In genomic region chr19:45553464-45553863, GRCh38 we compare ENCODE assay signal across 17 cellular contexts. TPM values are rescaled to one million over a fixed set of nuclear protein-coding genes. Genes with fewer than 3 reads are reported as not detected.
DNase-seq lines count a peak whose midpoint lies in the region; TF ChIP-seq lines count a peak whose summit lies in the region.
"Had no signal": no experiment of that assay in that cellular context is flagged by ENCODE, and none has a peak within 500 bp of the region (broad histone marks: within the 10 kb centered on the region; RNA-seq: fewer than 3 reads in every experiment).

No MANE protein-coding gene starts in this region.

- H3K9me3 ChIP-seq in breast epithelium = no peaks in the 10 kb centered on the region
- H3K9me3 ChIP-seq: MG63 had no signal

- H3K36me3 ChIP-seq in breast epithelium = no peaks in the 10 kb centered on the region

- TF ChIP-seq CTCF in breast epithelium (IDR thresholded peaks at IDR 0.05) (peak in 1 of 3 donors; percentile 34), MCF 10A (IDR thresholded peaks at IDR 0.05; ENCODE audit: unreplicated experiment) (no peak), epithelial cell of esophagus (IDR thresholded peaks at IDR 0.05; ENCODE audit: insufficient read depth, low read depth, low read length, missing control alignments) (peak; percentile 35)

- peak overlapping the region in 2 of 3 donors; percentile 40 to 60 for H3K4me3 ChIP-seq in breast epithelium
- no peak overlapping the region for H3K4me3 ChIP-seq in epithelial cell of esophagus (ENCODE audit: low read length)
- H3K4me3 ChIP-seq: MG63 had no signal

- no TSS peak for BruUV-seq in MCF 10A (replicated peaks; lab: Mats Ljungman, UMichigan)

- POLR2A ChIA-PET in MCF 10A (lab: Yijun Ruan, JAX) = no interaction called here
- POLR2A ChIA-PET in activated CD4-positive, alpha-beta memory T cell treated with anti-CD3 and anti-CD28 coated beads for 36 hours (lab: Charles Lee) = no interaction called here

- H3K9me3 Mint-ChIP-seq in MCF 10A (ENCODE audit: unreplicated experiment) = no peaks in the 10 kb centered on the region
- no peaks in the 10 kb centered on the region for H3K9me3 Mint-ChIP-seq in activated CD4-positive, alpha-beta memory T cell treated with anti-CD3 and anti-CD28 coated beads for 36 hours
- H3K9me3 Mint-ChIP-seq in activated naive CD4-positive, alpha-beta T cell treated with anti-CD3 and anti-CD28 coated beads, Interleukin-2, amount 10 ng/mL, durations not matched to agents 7 days and 5 days = no peaks in the 10 kb centered on the region
- H3K9me3 Mint-ChIP-seq: activated T-cell treated with anti-CD3 and anti-CD28 coated beads, Interleukin-2, amount 50 U/mL, for 4 hours; central memory CD8-positive, alpha-beta T cell had no signal

- no peaks in the 10 kb centered on the region for H3K27me3 ChIP-seq in breast epithelium
- H3K27me3 ChIP-seq: MG63 had no signal

- H3K27ac Mint-ChIP-seq in MCF 10A (ENCODE audit: low read depth, unreplicated experiment) = no peak overlapping the region
- H3K27ac Mint-ChIP-seq in activated CD4-positive, alpha-beta memory T cell treated with anti-CD3 and anti-CD28 coated beads for 36 hours = no peak overlapping the region
- no peak overlapping the region for H3K27ac Mint-ChIP-seq in activated naive CD4-positive, alpha-beta T cell treated with anti-CD3 and anti-CD28 coated beads, Interleukin-2, amount 10 ng/mL, durations not matched to agents 7 days and 5 days

- H3K4me1 Mint-ChIP-seq in MCF 10A (ENCODE audit: insufficient read depth, unreplicated experiment) = peaks cover 18% of the 10 kb centered on the region
- peaks cover 3% of the 10 kb centered on the region for H3K4me1 Mint-ChIP-seq in activated CD4-positive, alpha-beta memory T cell treated with anti-CD3 and anti-CD28 coated beads for 36 hours (ENCODE audit: low read depth)
- peaks cover 3% of the 10 kb centered on the region for H3K4me1 Mint-ChIP-seq in activated naive CD4-positive, alpha-beta T cell treated with anti-CD3 and anti-CD28 coated beads, Interleukin-2, amount 10 ng/mL, durations not matched to agents 7 days and 5 days

- H3K27ac ChIP-seq in breast epithelium = peak overlapping the region in 1 of 2 donors; percentile 29
- H3K27ac ChIP-seq: 22Rv1 had no signal

- no peak for TF ChIP-seq POLR2A in breast epithelium (IDR thresholded peaks at IDR 0.05)

- no peaks in the 10 kb centered on the region for H3K4me1 ChIP-seq in breast epithelium

- no peaks in the 10 kb centered on the region for H3K27me3 Mint-ChIP-seq in MCF 10A (ENCODE audit: insufficient read depth, unreplicated experiment)
- no peaks in the 10 kb centered on the region for H3K27me3 Mint-ChIP-seq in activated CD4-positive, alpha-beta memory T cell treated with anti-CD3 and anti-CD28 coated beads for 36 hours
- H3K27me3 Mint-ChIP-seq in activated naive CD4-positive, alpha-beta T cell treated with anti-CD3 and anti-CD28 coated beads, Interleukin-2, amount 10 ng/mL, durations not matched to agents 7 days and 5 days = no peaks in the 10 kb centered on the region
- H3K27me3 Mint-ChIP-seq: central memory CD8-positive, alpha-beta T cell had no signal

- intact Hi-C loops in breast epithelium (cut with DNase I; ENCODE audit: low total_unique reads) (no loop called here), MCF 10A (cut with micrococcal nuclease) (no loop called here)
- intact Hi-C loops in activated CD4-positive, alpha-beta memory T cell treated with anti-CD3 and anti-CD28 coated beads for 36 hours (cut with micrococcal nuclease) = no loop called here

- H3K4me3 Mint-ChIP-seq in MCF 10A (ENCODE audit: unreplicated experiment) = no peak overlapping the region
- H3K4me3 Mint-ChIP-seq in activated CD4-positive, alpha-beta memory T cell treated with anti-CD3 and anti-CD28 coated beads for 36 hours = no peak overlapping the region
- no peak overlapping the region for H3K4me3 Mint-ChIP-seq in activated naive CD4-positive, alpha-beta T cell treated with anti-CD3 and anti-CD28 coated beads, Interleukin-2, amount 10 ng/mL, durations not matched to agents 7 days and 5 days
- H3K4me3 Mint-ChIP-seq: activated T-cell treated with anti-CD3 and anti-CD28 coated beads, Interleukin-2, amount 50 U/mL, for 4 hours; central memory CD8-positive, alpha-beta T cell had no signal

- CTCF ChIA-PET in MCF 10A (lab: Yijun Ruan, JAX) = interaction anchor here (0.7 kb wide), 1 partner anchor 37 kb away, joined by 3 read pairs; no protein-coding TSS in a partner anchor
- CTCF ChIA-PET in activated CD4-positive, alpha-beta memory T cell treated with anti-CD3 and anti-CD28 coated beads for 36 hours (lab: Charles Lee) = interaction anchor here (1.0 kb wide), 1 partner anchor 11 kb away, joined by 3 read pairs; no protein-coding TSS in a partner anchor
- CTCF ChIA-PET in activated naive CD4-positive, alpha-beta T cell treated with anti-CD3 and anti-CD28 coated beads, Interleukin-2, amount 10 ng/mL, durations not matched to agents 7 days and 5 days (lab: Charles Lee) = interaction anchor here (1.2 kb wide), 1 partner anchor 29 kb away, joined by 4 read pairs; no protein-coding TSS in a partner anchor

- H3K36me3 Mint-ChIP-seq in MCF 10A (ENCODE audit: insufficient read depth, unreplicated experiment) = no peaks in the 10 kb centered on the region
- H3K36me3 Mint-ChIP-seq in activated CD4-positive, alpha-beta memory T cell treated with anti-CD3 and anti-CD28 coated beads for 36 hours = peaks cover 2% of the 10 kb centered on the region
- H3K36me3 Mint-ChIP-seq in activated naive CD4-positive, alpha-beta T cell treated with anti-CD3 and anti-CD28 coated beads, Interleukin-2, amount 10 ng/mL, durations not matched to agents 7 days and 5 days = peaks cover 3% of the 10 kb centered on the region

- no peak for DNase-seq in breast epithelium (ENCODE audit: low spot score in 2 of 2)
- DNase-seq in MCF 10A (ENCODE audit: unreplicated experiment) = no peak
- DNase-seq in epithelial cell of esophagus (ENCODE audit: low read depth) = peak; percentile 53
- peak; percentile 62 for DNase-seq in mucosa of gallbladder (ENCODE audit: low spot score)
- no peak for DNase-seq in NCI-H446 (lab: John Stamatoyannopoulos, UW)
- DNase-seq in activated CD8-positive, alpha-beta memory T cell treated with anti-CD3 and anti-CD28 coated beads, Interleukin-2, amount 50 U/mL, for 48 hours = no peak
- DNase-seq in activated CD4-positive, alpha-beta memory T cell treated with anti-CD3 and anti-CD28 coated beads for 36 hours = no peak
- no peak for DNase-seq in activated naive CD4-positive, alpha-beta T cell treated with anti-CD3 and anti-CD28 coated beads, Interleukin-2, amount 10 ng/mL, durations not matched to agents 7 days and 5 days
- DNase-seq: activated T-cell treated with anti-CD3 and anti-CD28 coated beads, Interleukin-2, amount 50 U/mL, for 4 hours; DMS79; GOT3; kidney; MG63; NCI-H2081 treated with DMSO at 0.1 percent for 48 hours had no signal

RNA-seq across cellular contexts. Expression of gene OPA3, which starts 31.1 kb away (rescaled TPM):
- total RNA-seq in breast epithelium = 10 to 100 TPM in 1 of 3 donors, 1 to 10 TPM in 2; 6.6 to 11.4 (median 7.2) TPM
- 16.8 and 17.3 TPM in 2 replicates for total RNA-seq in MCF 10A (2022)
- total RNA-seq in mucosa of gallbladder = 11.5 TPM
- total RNA-seq in activated CD4-positive, alpha-beta memory T cell treated with anti-CD3 and anti-CD28 coated beads for 36 hours = 10 to 100 TPM; 10.8 to 11.0 TPM

RNA-seq across cellular contexts. Expression of gene VASP, which starts 46.2 kb away (rescaled TPM):
- 10 to 100 TPM; 31.8 to 61.6 (median 52.2) TPM for total RNA-seq in breast epithelium
- 168 and 178 TPM in 2 replicates for total RNA-seq in MCF 10A (2022)
- total RNA-seq in mucosa of gallbladder = 137 TPM
- total RNA-seq in activated CD4-positive, alpha-beta memory T cell treated with anti-CD3 and anti-CD28 coated beads for 36 hours = 100 to 1,000 TPM; 167 to 174 TPM

RNA-seq across cellular contexts. Expression of gene GPR4, which starts 48.5 kb away (rescaled TPM):
- total RNA-seq in breast epithelium = 1 to 10 TPM; 1.1 to 8.8 (median 1.2) TPM
- total RNA-seq in MCF 10A (2022) = not detected in 2 replicates
- total RNA-seq in mucosa of gallbladder = 2.2 TPM
- total RNA-seq in activated CD4-positive, alpha-beta memory T cell treated with anti-CD3 and anti-CD28 coated beads for 36 hours = not detected
- total RNA-seq: myocyte had no signal

RNA-seq across cellular contexts. Expression of gene PPM1N, which starts 55.2 kb away (rescaled TPM):
- total RNA-seq in breast epithelium = 1 to 10 TPM; 1.8 to 2.5 (median 2.3) TPM
- 0.33 and 0.42 TPM in 2 replicates for total RNA-seq in MCF 10A (2022)
- total RNA-seq in mucosa of gallbladder = 2.2 TPM
- 1 to 10 TPM; 3.5 to 3.6 TPM for total RNA-seq in activated CD4-positive, alpha-beta memory T cell treated with anti-CD3 and anti-CD28 coated beads for 36 hours

RNA-seq across cellular contexts. Expression of gene RTN2, which starts 56.6 kb away (rescaled TPM):
- total RNA-seq in breast epithelium (10 to 100 TPM in 1 of 3 donors, 1 to 10 TPM in 2; 5.9 to 15.1 (median 7.2) TPM), MCF 10A (2022) (3.5 and 5.1 TPM in 2 replicates), mucosa of gallbladder (10.7 TPM)
- 1 to 10 TPM; 1.5 to 2.2 TPM for total RNA-seq in activated CD4-positive, alpha-beta memory T cell treated with anti-CD3 and anti-CD28 coated beads for 36 hours

Comparison
In these comparisons a context has a peak if more than half of its experiments do, and no peak if none do; other contexts are left out.
1. DNase-seq: peak in epithelial cell of esophagus (single experiment) and mucosa of gallbladder (single experiment); none in breast epithelium (0 of 2), MCF 10A (single experiment), NCI-H446 (0 of 2), activated CD8-positive, alpha-beta memory T cell treated with anti-CD3 and anti-CD28 coated beads, Interleukin-2, amount 50 U/mL, for 48 hours (single experiment), activated CD4-positive, alpha-beta memory T cell treated with anti-CD3 and anti-CD28 coated beads for 36 hours (single experiment) and activated naive CD4-positive, alpha-beta T cell treated with anti-CD3 and anti-CD28 coated beads, Interleukin-2, amount 10 ng/mL, durations not matched to agents 7 days and 5 days (single experiment).